18 cellular contexts compared by ENCODE assay signal in genomic region chr5:7970816-7971215, GRCh38.
DNase-seq lines count a peak whose midpoint lies in the region; ATAC-seq lines count a peak whose summit lies in the region.
"Had no signal": no experiment of that assay in that cellular context is flagged by ENCODE, and none has a peak within 500 bp of the region (broad histone marks: within the 10 kb centered on the region; RNA-seq: fewer than 3 reads in every experiment).

No MANE protein-coding gene starts in this region.

- H3K27ac Mint-ChIP-seq in activated CD8-positive, alpha-beta memory T cell treated with anti-CD3 and anti-CD28 coated beads, Interleukin-2, amount 10 ng/mL, durations not matched to agents 7 days and 5 days: no peak overlapping the region
- H3K27ac Mint-ChIP-seq: activated naive CD8-positive, alpha-beta T cell treated with anti-CD3 and anti-CD28 coated beads, Interleukin-2, amount 50 U/mL, for 24 hours; nephron progenitor cell had no signal

- H3K9me3 ChIP-seq in right cardiac atrium (ENCODE audit: control insufficient read depth, low read length): peaks cover 4% of the 10 kb centered on the region
- no peaks in the 10 kb centered on the region for H3K9me3 ChIP-seq in effector memory CD4-positive, alpha-beta T cell (ENCODE audit: control insufficient read depth, low read length)
- H3K9me3 ChIP-seq: SJCRH30, stomach had no signal

- H3K4me1 Mint-ChIP-seq in activated CD8-positive, alpha-beta memory T cell treated with anti-CD3 and anti-CD28 coated beads, Interleukin-2, amount 10 ng/mL, durations not matched to agents 7 days and 5 days: no peaks in the 10 kb centered on the region
- H3K4me1 Mint-ChIP-seq: activated naive CD8-positive, alpha-beta T cell treated with anti-CD3 and anti-CD28 coated beads, Interleukin-2, amount 50 U/mL, for 24 hours; nephron progenitor cell had no signal

- ATAC-seq in GM18517 (IDR thresholded peaks at IDR 0.05; ENCODE audit: unreplicated experiment) (peak; percentile 82), GM21529 (IDR thresholded peaks at IDR 0.05; ENCODE audit: unreplicated experiment) (peak; percentile 93), HG03045 (IDR thresholded peaks at IDR 0.05; ENCODE audit: unreplicated experiment) (peak; percentile 49), right cardiac atrium (no peak)
- ATAC-seq in activated CD8-positive, alpha-beta memory T cell treated with anti-CD3 and anti-CD28 coated beads, Interleukin-2, amount 10 ng/mL, durations not matched to agents 7 days and 5 days: no peak
- ATAC-seq: activated naive CD8-positive, alpha-beta T cell treated with anti-CD3 and anti-CD28 coated beads, Interleukin-2, amount 50 U/mL, for 24 hours; sciatic nerve had no signal

- intact Hi-C loops in right cardiac atrium (cut with DNase I): no loop called here

- H3K4me1 ChIP-seq in right cardiac atrium (ENCODE audit: control insufficient read depth, insufficient read depth, low read length): no peaks in the 10 kb centered on the region
- no peaks in the 10 kb centered on the region for H3K4me1 ChIP-seq in effector memory CD4-positive, alpha-beta T cell (ENCODE audit: control insufficient read depth, insufficient read depth, low read length, poor library complexity, severe bottlenecking)
- H3K4me1 ChIP-seq: SJCRH30, stomach had no signal

- no peaks in the 10 kb centered on the region for H3K9me3 Mint-ChIP-seq in activated CD8-positive, alpha-beta memory T cell treated with anti-CD3 and anti-CD28 coated beads, Interleukin-2, amount 10 ng/mL, durations not matched to agents 7 days and 5 days (ENCODE audit: low read depth)
- H3K9me3 Mint-ChIP-seq: activated naive CD8-positive, alpha-beta T cell treated with anti-CD3 and anti-CD28 coated beads, Interleukin-2, amount 50 U/mL, for 24 hours had no signal

- no peak overlapping the region for H3K27ac ChIP-seq in right cardiac atrium (ENCODE audit: low read length)
- H3K27ac ChIP-seq in effector memory CD4-positive, alpha-beta T cell (ENCODE audit: insufficient read depth, low read length, poor library complexity, severe bottlenecking): no peak overlapping the region
- H3K27ac ChIP-seq: SJCRH30, stomach had no signal

- peak; percentile 24 for DNase-seq in NAMALWA (ENCODE audit: low spot score)
- no peak for DNase-seq in right cardiac atrium
- DNase-seq in stimulated activated CD4-positive, alpha-beta T cell treated with anti-CD3 and anti-CD28 coated beads, Interleukin-4, amount 100 ng/mL, for 1 hour: no peak
- no peak for DNase-seq in activated CD8-positive, alpha-beta memory T cell treated with anti-CD3 and anti-CD28 coated beads, Interleukin-2, amount 10 ng/mL, durations not matched to agents 7 days and 5 days
- DNase-seq in effector memory CD4-positive, alpha-beta T cell: no peak
- DNase-seq: activated CD8-positive, alpha-beta memory T cell treated with anti-CD3 and anti-CD28 coated beads, Interleukin-2, amount 50 U/mL, for 4 hours; activated naive CD8-positive, alpha-beta T cell treated with anti-CD3 and anti-CD28 coated beads, Interleukin-2, amount 50 U/mL, for 24 hours; erythroblast; KBM-7; NCI-H1694; NCI-H774; nephron progenitor cell; SJCRH30; stomach had no signal

- no peaks in the 10 kb centered on the region for H3K27me3 Mint-ChIP-seq in activated CD8-positive, alpha-beta memory T cell treated with anti-CD3 and anti-CD28 coated beads, Interleukin-2, amount 10 ng/mL, durations not matched to agents 7 days and 5 days
- H3K27me3 Mint-ChIP-seq: activated naive CD8-positive, alpha-beta T cell treated with anti-CD3 and anti-CD28 coated beads, Interleukin-2, amount 50 U/mL, for 24 hours had no signal

- no peaks in the 10 kb centered on the region for H3K27me3 ChIP-seq in right cardiac atrium (ENCODE audit: control insufficient read depth, insufficient read depth)
- H3K27me3 ChIP-seq in effector memory CD4-positive, alpha-beta T cell (replicated peaks; ENCODE audit: control insufficient read depth, insufficient read depth, low read length, poor library complexity, severe bottlenecking): no peaks in the 10 kb centered on the region
- H3K27me3 ChIP-seq: SJCRH30, stomach had no signal

- 88% methylated on average over 3 of the region's 3 CpGs for WGBS in right cardiac atrium

- H3K36me3 Mint-ChIP-seq in activated CD8-positive, alpha-beta memory T cell treated with anti-CD3 and anti-CD28 coated beads, Interleukin-2, amount 10 ng/mL, durations not matched to agents 7 days and 5 days: no peaks in the 10 kb centered on the region

- no peak overlapping the region for H3K4me3 Mint-ChIP-seq in activated CD8-positive, alpha-beta memory T cell treated with anti-CD3 and anti-CD28 coated beads, Interleukin-2, amount 10 ng/mL, durations not matched to agents 7 days and 5 days
- H3K4me3 Mint-ChIP-seq: activated naive CD8-positive, alpha-beta T cell treated with anti-CD3 and anti-CD28 coated beads, Interleukin-2, amount 50 U/mL, for 24 hours; nephron progenitor cell had no signal

- no peaks in the 10 kb centered on the region for H3K36me3 ChIP-seq in effector memory CD4-positive, alpha-beta T cell (ENCODE audit: control insufficient read depth, insufficient read depth, low read length)
- H3K36me3 ChIP-seq: SJCRH30, stomach had no signal

- CTCF ChIA-PET in activated CD8-positive, alpha-beta memory T cell treated with anti-CD3 and anti-CD28 coated beads, Interleukin-2, amount 10 ng/mL, durations not matched to agents 7 days and 5 days (lab: Charles Lee): no interaction called here

- no peak overlapping the region for H3K4me3 ChIP-seq in right cardiac atrium (ENCODE audit: low read length)
- no peak overlapping the region for H3K4me3 ChIP-seq in effector memory CD4-positive, alpha-beta T cell (ENCODE audit: insufficient read depth, low read depth, low read length, poor library complexity, severe bottlenecking)
- H3K4me3 ChIP-seq: SJCRH30, stomach had no signal

Comparison
In these comparisons a context has a peak if more than half of its experiments do, and no peak if none do; other contexts are left out.
1. ATAC-seq: peak in GM18517 (single experiment), GM21529 (single experiment) and HG03045 (single experiment); none in right cardiac atrium (0 of 2) and activated CD8-positive, alpha-beta memory T cell treated with anti-CD3 and anti-CD28 coated beads, Interleukin-2, amount 10 ng/mL, durations not matched to agents 7 days and 5 days (single experiment).